ENCODE assay signal across 8 cellular contexts in the genomic region with DNA sequence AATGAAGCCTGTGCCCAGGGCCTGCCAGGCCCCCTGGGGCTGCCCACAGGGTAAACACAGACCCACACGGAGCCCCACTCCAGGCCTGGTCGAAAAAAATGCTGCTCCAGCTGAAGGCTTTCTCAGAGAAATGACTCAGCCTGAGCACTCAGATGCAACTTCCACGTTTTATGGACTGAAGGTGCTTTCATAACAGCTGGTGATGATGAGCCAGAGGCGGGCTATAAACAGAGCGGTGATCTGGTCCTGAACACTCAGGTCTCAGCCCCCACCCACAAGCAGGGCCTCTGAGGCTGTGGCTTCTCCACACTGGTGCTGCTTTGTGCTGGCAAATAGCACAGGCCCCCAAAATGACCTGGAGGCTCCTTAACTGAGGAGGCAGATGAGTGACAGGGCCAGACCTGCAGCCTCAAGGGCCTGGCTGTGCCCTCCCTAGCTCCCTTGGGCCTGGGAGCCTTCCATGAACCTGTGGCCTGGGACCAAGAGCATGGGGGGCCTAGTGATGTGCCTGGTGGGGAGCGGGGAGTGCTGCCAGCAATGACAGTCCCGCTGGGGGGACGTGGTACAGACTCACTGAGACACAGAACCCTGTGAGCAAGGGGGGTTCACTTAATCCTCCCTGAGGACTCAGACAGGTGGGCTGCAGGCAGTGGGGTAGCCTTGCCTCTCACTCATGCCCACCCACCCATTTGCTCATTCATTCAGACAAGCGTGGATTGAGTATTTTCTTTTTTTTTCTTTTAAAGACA. TPM values are rescaled to one million over a fixed set of nuclear protein-coding genes. Genes with fewer than 3 reads are reported as not detected.
DNase-seq lines count a peak whose midpoint lies in the region; ATAC-seq, FAIRE-seq and TF ChIP-seq lines count a peak whose summit lies in the region.

No MANE protein-coding gene starts in this region.

- H3K27me3 ChIP-seq in brain microvascular endothelial cell (replicated peaks), result no peaks in the 10 kb centered on the region
- no peaks in the 10 kb centered on the region for H3K27me3 ChIP-seq in pancreas

- intact Hi-C loops in pancreas (cut with DNase I) (no loop called here), posterior cingulate gyrus (cut with DNase I) (no loop called here)

- H3K4me1 ChIP-seq in pancreas, result no peaks in the 10 kb centered on the region

- H3K27ac ChIP-seq in brain microvascular endothelial cell (peak overlapping the region; percentile 49), pancreas (no peak overlapping the region)

- in situ Hi-C loops in brain microvascular endothelial cell (cut with HindIII; ENCODE audit: low pct_ligation_motif_present, low sequenced_read_pairs), result no loop called here

- FAIRE-seq in pancreas (lab: Jason Lieb, UNC), result no peak

- no peaks in the 10 kb centered on the region for H3K9me3 ChIP-seq in pancreas

- H3K4me3 ChIP-seq in brain microvascular endothelial cell (ENCODE audit: low read depth, low read length) (no peak overlapping the region), pancreas (no peak overlapping the region)

- H3K36me3 ChIP-seq in brain microvascular endothelial cell (replicated peaks) (no peaks in the 10 kb centered on the region), pancreas (no peaks in the 10 kb centered on the region)

- TF ChIP-seq CTCF in brain microvascular endothelial cell (IDR thresholded peaks at IDR 0.05; ENCODE audit: low read depth, low read length, missing control alignments) (no peak), pancreas (IDR thresholded peaks at IDR 0.05) (no peak)

- ATAC-seq in GM18502 (IDR thresholded peaks at IDR 0.05; ENCODE audit: poor library complexity, unreplicated experiment) (peak; percentile 91), HG02884 (IDR thresholded peaks at IDR 0.05; ENCODE audit: unreplicated experiment) (peak; percentile 92), pancreas (peak in 3 of 4 donors; percentile 47 to 76 (median 59))

- DNase-seq in AG08395 (ENCODE audit: low spot score), result peak; percentile 84
- peak; percentile 72 for DNase-seq in NOMO-1 treated with dmso at 0.1 percent for 144 hours (lab: John Stamatoyannopoulos, UW; ENCODE audit: unreplicated experiment)
- peak; percentile 81 for DNase-seq in brain microvascular endothelial cell
- no peak for DNase-seq in pancreas
- no peak for DNase-seq in activated gamma-delta T cell treated with Interleukin-2 at 50 U/mL for 16 hours
- DNase-seq in posterior cingulate gyrus, result no peak

- WGBS in pancreas, 2 donors, result 80 to 85% methylated on average over 9 of the region's 9 CpGs

RNA-seq across cellular contexts. Expression of a gene that starts 23.0 kb away (rescaled TPM):
- total RNA-seq in pancreas, result 100 to 1,000 TPM in 3 of 6 donors, 10 to 100 TPM in 3; 50.3 to 106 (median 98.8) TPM
- polyA plus RNA-seq in pancreas, result 10 to 100 TPM; 52.5 to 67.7 TPM

RNA-seq across cellular contexts. Expression of a gene that starts 38.9 kb away (rescaled TPM):
- 10 to 100 TPM in 1 of 6 donors, 1 to 10 TPM in 5; 3.9 to 23.0 (median 8.6) TPM for total RNA-seq in pancreas
- polyA plus RNA-seq in pancreas, result 10 to 100 TPM; 24.4 to 26.5 TPM

RNA-seq across cellular contexts. Expression of a gene that starts 57.7 kb away (rescaled TPM):
- total RNA-seq in pancreas, result 10 to 100 TPM; 56.6 to 88.2 (median 67.7) TPM
- 100 to 1,000 TPM in 1 of 2 donors, 10 to 100 TPM in 1; 57.2 to 118 TPM for polyA plus RNA-seq in pancreas

Comparison
In these comparisons a context has a peak if more than half of its experiments do, and no peak if none do; other contexts are left out.
1. DNase-seq: peak in AG08395 (single experiment), NOMO-1 treated with dmso at 0.1 percent for 144 hours (single experiment) and brain microvascular endothelial cell (single experiment); none in pancreas (0 of 6), activated gamma-delta T cell treated with Interleukin-2 at 50 U/mL for 16 hours (single experiment) and posterior cingulate gyrus (0 of 10).
2. Peak in every context shown above with its lines, with median percentiles within 50 percentile points of each other: ATAC-seq.